ENCODE assay signal across 8 cellular contexts in genomic region chr2:196239622-196240587, GRCh38.
DNase-seq lines count a peak whose midpoint lies in the region; ATAC-seq, FAIRE-seq and TF ChIP-seq lines count a peak whose summit lies in the region.

No MANE protein-coding gene starts in this region.

- H3K27ac ChIP-seq in upper lobe of left lung (peak overlapping the region; percentile 67 to 88 (median 86)), coronary artery (peak overlapping the region in 1 of 2 donors; percentile 29)

- WGBS in upper lobe of left lung, 2 donors = 23 to 35% methylated on average over 10 of the region's 10 CpGs

- peaks cover 25 to 53% (median 34%) of the 10 kb centered on the region in 4 donors for H3K4me1 ChIP-seq in upper lobe of left lung

- peaks cover 35% of the 10 kb centered on the region for H3K4me1 Mint-ChIP-seq in endothelial cell (ENCODE audit: unreplicated experiment)
- peaks cover 5% of the 10 kb centered on the region for H3K4me1 Mint-ChIP-seq in nephron progenitor cell

- H3K27me3 ChIP-seq in GM06990 (replicated peaks; ENCODE audit: control insufficient read depth, insufficient read depth, low read length) (no peaks in the 10 kb centered on the region), MG63 (no peaks in the 10 kb centered on the region), upper lobe of left lung (no peaks in the 10 kb centered on the region)

- peak; percentile 14 for TF ChIP-seq CTCF in GM06990 (IDR thresholded peaks at IDR 0.05; ENCODE audit: insufficient read depth, low read length, poor library complexity, severe bottlenecking)
- TF ChIP-seq CTCF in endothelial cell (IDR thresholded peaks at IDR 0.05; ENCODE audit: unreplicated experiment) = no peak
- no peak for TF ChIP-seq CTCF in nephron progenitor cell (IDR thresholded peaks at IDR 0.05)
- peak in 2 of 6 experiments; percentile 20 to 32 for TF ChIP-seq CTCF in upper lobe of left lung (IDR thresholded peaks at IDR 0.05)
- TF ChIP-seq CTCF in coronary artery (IDR thresholded peaks at IDR 0.05) = no peak

- DNase-seq in GM06990 (ENCODE audit: extremely low read depth, insufficient read length) (peak; percentile 74), H54 (ENCODE audit: insufficient read length, low spot score) (no peak), MG63 (peak; percentile 47), endothelial cell (ENCODE audit: low spot score) (peak; percentile 53), nephron progenitor cell (no peak), upper lobe of left lung (peak in 1 of 2 donors; percentile 93), coronary artery (ENCODE audit: low spot score) (no peak)
- peak; percentile 70 for DNase-seq in activated CD4-positive, alpha-beta T cell treated with anti-CD3 and anti-CD28 coated beads, Interleukin-2, amount 50 U/mL, for 1 hour

- H3K4me3 ChIP-seq in GM06990 (replicated peaks; ENCODE audit: low read depth, low read length) = no peak overlapping the region
- H3K4me3 ChIP-seq in MG63 = no peak overlapping the region
- H3K4me3 ChIP-seq in upper lobe of left lung = no peak overlapping the region
- no peak overlapping the region for H3K4me3 ChIP-seq in coronary artery

- H3K9me3 ChIP-seq in MG63 = no peaks in the 10 kb centered on the region
- H3K9me3 ChIP-seq in upper lobe of left lung = no peaks in the 10 kb centered on the region

- H3K36me3 Mint-ChIP-seq in endothelial cell (ENCODE audit: low read depth, unreplicated experiment) = peaks cover 33% of the 10 kb centered on the region
- peaks cover 39% of the 10 kb centered on the region for H3K36me3 Mint-ChIP-seq in nephron progenitor cell (ENCODE audit: low read depth)

- H3K36me3 ChIP-seq in GM06990 (ENCODE audit: control insufficient read depth, insufficient read depth, low read length) (no peaks in the 10 kb centered on the region), MG63 (0 out of 2 replicates have a peak, but pooled peaks cover 3% of the 10 kb centered on the region), upper lobe of left lung (peaks cover 0 to 18% (median 0%) of the 10 kb centered on the region in 4 donors)

- ATAC-seq in upper lobe of left lung (ENCODE audit: low FRiP score in 2 of 2) = peak; percentile 89 to 93

- TF ChIP-seq EP300 in upper lobe of left lung (IDR thresholded peaks at IDR 0.05) = peak in 3 of 4 donors; percentile 32 to 92 (median 90)

- TF ChIP-seq POLR2A in H54 (IDR thresholded peaks at IDR 0.05; ENCODE audit: low read depth, low read length) (no peak), upper lobe of left lung (IDR thresholded peaks at IDR 0.05) (no peak)

- H3K27ac Mint-ChIP-seq in endothelial cell (ENCODE audit: unreplicated experiment) (peak overlapping the region; percentile 99), nephron progenitor cell (peak overlapping the region; percentile 80)

- peak; percentile 98 for FAIRE-seq in H54 (lab: Jason Lieb, UNC)

- peak overlapping the region; percentile 72 for H3K4me3 Mint-ChIP-seq in endothelial cell (ENCODE audit: unreplicated experiment)
- no peak overlapping the region for H3K4me3 Mint-ChIP-seq in nephron progenitor cell

- H3K27me3 Mint-ChIP-seq in endothelial cell (ENCODE audit: unreplicated experiment) (peaks cover 2% of the 10 kb centered on the region), nephron progenitor cell (ENCODE audit: low read depth, poor library complexity) (peaks cover 2% of the 10 kb centered on the region)

- H3K9me3 Mint-ChIP-seq in endothelial cell (ENCODE audit: unreplicated experiment) (no peaks in the 10 kb centered on the region), nephron progenitor cell (no peaks in the 10 kb centered on the region)

Comparison
In these comparisons a context has a peak if more than half of its experiments do, and no peak if none do; other contexts are left out.
1. DNase-seq: peak in GM06990 (single experiment), MG63 (single experiment), activated CD4-positive, alpha-beta T cell treated with anti-CD3 and anti-CD28 coated beads, Interleukin-2, amount 50 U/mL, for 1 hour (single experiment) and endothelial cell (single experiment); none in H54 (single experiment), nephron progenitor cell (single experiment) and coronary artery (single experiment).